Comparison of ENCODE assay signal across 12 cellular contexts in genomic region chr12:66678640-66679268, GRCh38. TPM values are rescaled to one million over a fixed set of nuclear protein-coding genes. Genes with fewer than 3 reads are reported as not detected.
DNase-seq lines count a peak whose midpoint lies in the region; ATAC-seq and TF ChIP-seq lines count a peak whose summit lies in the region.
"Had no signal": no experiment of that assay in that cellular context is flagged by ENCODE, and none has a peak within 500 bp of the region (broad histone marks: within the 10 kb centered on the region; RNA-seq: fewer than 3 reads in every experiment).

A gene with protein sequence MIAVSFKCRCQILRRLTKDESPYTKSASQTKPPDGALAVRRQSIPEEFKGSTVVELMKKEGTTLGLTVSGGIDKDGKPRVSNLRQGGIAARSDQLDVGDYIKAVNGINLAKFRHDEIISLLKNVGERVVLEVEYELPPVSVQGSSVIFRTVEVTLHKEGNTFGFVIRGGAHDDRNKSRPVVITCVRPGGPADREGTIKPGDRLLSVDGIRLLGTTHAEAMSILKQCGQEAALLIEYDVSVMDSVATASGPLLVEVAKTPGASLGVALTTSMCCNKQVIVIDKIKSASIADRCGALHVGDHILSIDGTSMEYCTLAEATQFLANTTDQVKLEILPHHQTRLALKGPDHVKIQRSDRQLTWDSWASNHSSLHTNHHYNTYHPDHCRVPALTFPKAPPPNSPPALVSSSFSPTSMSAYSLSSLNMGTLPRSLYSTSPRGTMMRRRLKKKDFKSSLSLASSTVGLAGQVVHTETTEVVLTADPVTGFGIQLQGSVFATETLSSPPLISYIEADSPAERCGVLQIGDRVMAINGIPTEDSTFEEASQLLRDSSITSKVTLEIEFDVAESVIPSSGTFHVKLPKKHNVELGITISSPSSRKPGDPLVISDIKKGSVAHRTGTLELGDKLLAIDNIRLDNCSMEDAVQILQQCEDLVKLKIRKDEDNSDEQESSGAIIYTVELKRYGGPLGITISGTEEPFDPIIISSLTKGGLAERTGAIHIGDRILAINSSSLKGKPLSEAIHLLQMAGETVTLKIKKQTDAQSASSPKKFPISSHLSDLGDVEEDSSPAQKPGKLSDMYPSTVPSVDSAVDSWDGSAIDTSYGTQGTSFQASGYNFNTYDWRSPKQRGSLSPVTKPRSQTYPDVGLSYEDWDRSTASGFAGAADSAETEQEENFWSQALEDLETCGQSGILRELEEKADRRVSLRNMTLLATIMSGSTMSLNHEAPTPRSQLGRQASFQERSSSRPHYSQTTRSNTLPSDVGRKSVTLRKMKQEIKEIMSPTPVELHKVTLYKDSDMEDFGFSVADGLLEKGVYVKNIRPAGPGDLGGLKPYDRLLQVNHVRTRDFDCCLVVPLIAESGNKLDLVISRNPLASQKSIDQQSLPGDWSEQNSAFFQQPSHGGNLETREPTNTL (minus strand): TSS chr12:66679076. CDS start chr12:66678904, 172 bp downstream.

- no peak within 1 kb of the TSS for H3K9ac ChIP-seq in neural progenitor cell

- no peaks in the 10 kb centered on the region for H3K9me3 Mint-ChIP-seq in endothelial cell (ENCODE audit: unreplicated experiment)
- H3K9me3 Mint-ChIP-seq in neural progenitor cell: no peaks in the 10 kb centered on the region
- H3K9me3 Mint-ChIP-seq: CD4-positive, alpha-beta T cell; effector memory CD8-positive, alpha-beta T cell; stimulated activated naive CD8-positive, alpha-beta T cell treated with anti-CD3 and anti-CD28 coated beads, Interleukin-15, Interleukin-2, amounts not matched to agents 100 ng/mL and 50 ng/mL, for 24 hours had no signal

- no peaks in the 10 kb centered on the region for H3K36me3 ChIP-seq in neural progenitor cell

- no peak for TF ChIP-seq CTCF in endothelial cell (IDR thresholded peaks at IDR 0.05; ENCODE audit: unreplicated experiment)
- no peak for TF ChIP-seq CTCF in neural progenitor cell (IDR thresholded peaks at IDR 0.05)

- H3K4me3 Mint-ChIP-seq in endothelial cell (ENCODE audit: unreplicated experiment) (no peak within 1 kb of the TSS), neural progenitor cell (peak within 1 kb of the TSS; percentile 80)
- H3K4me3 Mint-ChIP-seq: CD4-positive, alpha-beta T cell; effector memory CD8-positive, alpha-beta T cell; stimulated activated naive CD8-positive, alpha-beta T cell treated with anti-CD3 and anti-CD28 coated beads, Interleukin-15, Interleukin-2, amounts not matched to agents 100 ng/mL and 50 ng/mL, for 24 hours had no signal

- H3K79me2 ChIP-seq in neural progenitor cell (ENCODE audit: low read depth): peaks cover 5% of the 10 kb centered on the region

- H3K27me3 Mint-ChIP-seq in endothelial cell (ENCODE audit: unreplicated experiment): no peaks in the 10 kb centered on the region
- no peaks in the 10 kb centered on the region for H3K27me3 Mint-ChIP-seq in neural progenitor cell (ENCODE audit: insufficient read depth, low read depth)

- H3K27ac Mint-ChIP-seq in endothelial cell (ENCODE audit: unreplicated experiment) (no peak within 1 kb of the TSS), neural progenitor cell (peak within 1 kb of the TSS; percentile 90)
- H3K27ac Mint-ChIP-seq: CD4-positive, alpha-beta T cell; effector memory CD8-positive, alpha-beta T cell; stimulated activated naive CD8-positive, alpha-beta T cell treated with anti-CD3 and anti-CD28 coated beads, Interleukin-15, Interleukin-2, amounts not matched to agents 100 ng/mL and 50 ng/mL, for 24 hours had no signal

- H2AFZ ChIP-seq in neural progenitor cell (replicated peaks): no peak within 1 kb of the TSS

- H4K20me1 ChIP-seq in neural progenitor cell (ENCODE audit: low read depth): peaks cover 7% of the 10 kb centered on the region

- H3K4me2 ChIP-seq in neural progenitor cell: peak within 1 kb of the TSS; percentile 58

- DNase-seq in DMS153 (lab: John Stamatoyannopoulos, UW) (peak; percentile 43), NCI-H2227 treated with DMSO at 0.1 percent for 48 hours (lab: John Stamatoyannopoulos, UW) (peak; percentile 22), endothelial cell (ENCODE audit: low spot score) (no peak), neural progenitor cell (ENCODE audit: low spot score) (peak; percentile 61), SIG-M5 (lab: John Stamatoyannopoulos, UW) (no peak)
- DNase-seq: CD4-positive, alpha-beta T cell; effector memory CD8-positive, alpha-beta T cell; NCI-H226 had no signal

- peaks cover 22% of the 10 kb centered on the region for H3K4me1 ChIP-seq in neural progenitor cell

- H3K9me3 ChIP-seq in neural progenitor cell (ENCODE audit: low read depth): no peaks in the 10 kb centered on the region

- H3K36me3 Mint-ChIP-seq in endothelial cell (ENCODE audit: low read depth, unreplicated experiment): no peaks in the 10 kb centered on the region
- no peaks in the 10 kb centered on the region for H3K36me3 Mint-ChIP-seq in neural progenitor cell

- no peak within 1 kb of the TSS for H3K27ac ChIP-seq in neural progenitor cell

- H3K4me1 Mint-ChIP-seq in endothelial cell (ENCODE audit: unreplicated experiment): no peaks in the 10 kb centered on the region
- H3K4me1 Mint-ChIP-seq in neural progenitor cell: peaks cover 46% of the 10 kb centered on the region

- no peaks in the 10 kb centered on the region for H3F3A ChIP-seq in neural progenitor cell (ENCODE audit: low read depth)

- ATAC-seq in activated CD4-positive, CD25-positive, alpha-beta regulatory T cell treated with anti-CD3 and anti-CD28 coated beads, Interleukin-2, amount 50 U/mL, for 24 hours: no peak
- no peak for ATAC-seq in HG03460 (IDR thresholded peaks at IDR 0.05; ENCODE audit: unreplicated experiment)
- ATAC-seq in HG02981 (IDR thresholded peaks at IDR 0.05; ENCODE audit: unreplicated experiment): no peak
- ATAC-seq: effector memory CD8-positive, alpha-beta T cell had no signal

- H3K27me3 ChIP-seq in neural progenitor cell: no peaks in the 10 kb centered on the region

- peak within 1 kb of the TSS; percentile 8 for H3K4me3 ChIP-seq in neural progenitor cell

RNA-seq across cellular contexts. Expression of the gene that starts here (rescaled TPM):
- total RNA-seq in endothelial cell (ENCODE audit: unreplicated experiment) (36.2 TPM), neural progenitor cell (ENCODE audit: low replicate concordance) (25.0 and 38.2 TPM in 2 replicates)

Comparison
In these comparisons a context has a peak if more than half of its experiments do, and no peak if none do; other contexts are left out.
1. DNase-seq: peak in DMS153 (single experiment), NCI-H2227 treated with DMSO at 0.1 percent for 48 hours (single experiment) and neural progenitor cell (single experiment); none in endothelial cell (single experiment) and SIG-M5 (single experiment).